Comparison of ENCODE assay signal across 6 cellular contexts in genomic region chr16:28377822-28378221, GRCh38. TPM values are rescaled to one million over a fixed set of nuclear protein-coding genes. Genes with fewer than 3 reads are reported as not detected.
DNase-seq lines count a peak whose midpoint lies in the region; ATAC-seq and TF ChIP-seq lines count a peak whose summit lies in the region.
"Not testable (repeated sequence)": the region's sequence is repeated elsewhere in the genome, so short reads cannot be mapped to it uniquely, and the experiment has no call there.
"Had no signal": no experiment of that assay in that cellular context is flagged by ENCODE, and none has a peak within 500 bp of the region (broad histone marks: within the 10 kb centered on the region; RNA-seq: fewer than 3 reads in every experiment).

No MANE protein-coding gene starts in this region.

- POLR2A ChIA-PET in Panc1 (lab: Charles Lee): not testable (repeated sequence)

- not testable (repeated sequence) for H3K9me3 ChIP-seq in Panc1 (ENCODE audit: control insufficient read depth, insufficient read depth, low read depth, low read length); lower lobe of right lung; spleen

- ATAC-seq in Panc1, Right ventricle myocardium inferior, lower lobe of right lung: not testable (repeated sequence)

- intact Hi-C loops in Panc1 (cut with micrococcal nuclease; ENCODE audit: unreplicated experiment); Right ventricle myocardium inferior (cut with DNase I); lower lobe of right lung (cut with DNase I); posterior vena cava (cut with DNase I); spleen (cut with DNase I; ENCODE audit: low total_unique reads): not testable (repeated sequence)

- not testable (repeated sequence) for TF ChIP-seq POLR2A in spleen (IDR thresholded peaks at IDR 0.05)

- 69 to 97% (median 85%) methylated on average over 4 to 9 of the region's 10 CpGs for WGBS in spleen, 5 donors

- not testable (repeated sequence) for H3K4me1 ChIP-seq in Panc1 (ENCODE audit: control insufficient read depth, insufficient read depth, low read length); lower lobe of right lung; spleen

- CTCF ChIA-PET in Panc1 (lab: Charles Lee): not testable (repeated sequence)

- not testable (repeated sequence) for H3K27ac ChIP-seq in Panc1 (ENCODE audit: low read length); lower lobe of right lung; spleen

- not testable (repeated sequence) for H3K27me3 ChIP-seq in Panc1 (ENCODE audit: control insufficient read depth, insufficient read depth, low read length); lower lobe of right lung (ENCODE audit: low read depth); spleen (replicated peaks in 1 of 7)

- TF ChIP-seq CTCF in Panc1 (IDR thresholded peaks at IDR 0.05); lower lobe of right lung (IDR thresholded peaks at IDR 0.05); spleen (IDR thresholded peaks at IDR 0.05 in 8 of 11, conservative IDR thresholded peaks at IDR 0.05 in 3 of 11): not testable (repeated sequence)

- DNase-seq in Panc1 (ENCODE audit: low read depth, low spot score): not testable (repeated sequence)
- peak; percentile 53 for DNase-seq in Right ventricle myocardium inferior (ENCODE audit: missing footprints)
- DNase-seq in lower lobe of right lung: peak; percentile 22
- peak; percentile 69 for DNase-seq in posterior vena cava (ENCODE audit: low spot score)
- peak; percentile 25 for DNase-seq in spleen

- TSS peak; percentile 73 for BruUV-seq in Panc1 (replicated peaks; lab: Mats Ljungman, UMichigan)

- in situ Hi-C loops in Panc1 (cut with HindIII; ENCODE audit: low pct_unique_long_range_greater_than_20kb, low sequenced_read_pairs): not testable (repeated sequence)

- H3K4me3 ChIP-seq in Panc1 (ENCODE audit: low read depth in 2 of 2, low read length in 2 of 2); lower lobe of right lung; spleen: not testable (repeated sequence)

- H3K36me3 ChIP-seq in Panc1 (ENCODE audit: control insufficient read depth, insufficient read depth, low read length); lower lobe of right lung: not testable (repeated sequence)
- H3K36me3 ChIP-seq in spleen: peaks cover 0 to 11% (median 0%) of the 10 kb centered on the region in 6 donors

RNA-seq across cellular contexts. Expression of gene NPIPB6, which starts 14.5 kb away (rescaled TPM):
- 1.3 TPM for total RNA-seq in Panc1 (2021; ENCODE audit: unreplicated experiment)
- 0.29 TPM for polyA plus RNA-seq in Panc1 (2012; ENCODE audit: insufficient read length)
- total RNA-seq in Right ventricle myocardium inferior: 0.73 TPM
- total RNA-seq in lower lobe of right lung: not detected
- 1 to 10 TPM; 1.5 to 3.4 TPM for total RNA-seq in posterior vena cava
- total RNA-seq in spleen: 10 to 100 TPM in 2 of 7 donors, 1 to 10 TPM in 3, under 1 TPM in 1, not detected in 1; 0.36 to 12.5 (median 6.0) TPM
- 1 to 10 TPM in 1 of 3 donors, under 1 TPM in 2; 0.58 to 1.0 (median 0.59) TPM for polyA plus RNA-seq in spleen
- total RNA-seq: A172 had no signal

RNA-seq across cellular contexts. Expression of gene EIF3CL, which starts 25.8 kb away (rescaled TPM):
- total RNA-seq in Panc1 (2021; ENCODE audit: unreplicated experiment) (64.2 TPM), Right ventricle myocardium inferior (23.0 TPM), lower lobe of right lung (17.5 TPM), posterior vena cava (10 to 100 TPM; 42.2 to 70.3 TPM), spleen (100 to 1,000 TPM in 3 of 7 donors, 10 to 100 TPM in 4; 36.2 to 189 (median 63.3) TPM)
- polyA plus RNA-seq in Panc1 (2012; ENCODE audit: insufficient read length): 22.4 TPM
- 10 to 100 TPM; 26.9 to 43.5 (median 37.5) TPM for polyA plus RNA-seq in spleen
